29 cellular contexts compared by ENCODE assay signal in genomic region chr6:154594474-154595198, GRCh38.
"Had no signal": no experiment of that assay in that cellular context is flagged by ENCODE, and none has a peak within 500 bp of the region (broad histone marks: within the 10 kb centered on the region; RNA-seq: fewer than 3 reads in every experiment).

No MANE protein-coding gene starts in this region.

- H3K9me3 ChIP-seq: adrenal gland, breast epithelium, MG63, Peyer's patch, SJCRH30, SK-N-SH had no signal

- DNase-seq: activated CD4-positive, alpha-beta memory T cell treated with anti-CD3 and anti-CD28 coated beads, Interleukin-2, amount 10 ng/mL, durations not matched to agents 7 days and 5 days; activated CD4-positive, alpha-beta T cell treated with anti-CD3 and anti-CD28 coated beads for 36 hours; activated CD4-positive, alpha-beta T cell treated with anti-CD3 and anti-CD28 coated beads, Interleukin-2, amount 50 U/mL, for 1 hour; activated gamma-delta T cell; activated naive CD4-positive, alpha-beta T cell treated with anti-CD3 and anti-CD28 coated beads for 36 hours; activated T-cell treated with anti-CD3 and anti-CD28 coated beads for 4 hours; activated T-cell treated with anti-CD3 and anti-CD28 coated beads, Interleukin-2, amount 50 U/mL, for 48 hours; adrenal gland; aorta; caudate nucleus; MG63; MV-4-11; NCI-H1092 treated with DMSO at 0.1 percent for 48 hours; NCI-H1417 treated with DMSO at 0.1 percent for 48 hours; NCI-H1694; NCI-H2029; NCI-H345; NCI-H510A; NCI-H69; NK-92 treated with Interleukin-12 subunit alpha and Interleukin-12 subunit beta, amount 100 ng/mL, for 24 hours; Peyer's patch; Right ventricle myocardium superior; SJCRH30; SK-N-SH; T-helper 1 cell had no signal

- ATAC-seq: activated CD4-positive, alpha-beta T cell treated with anti-CD3 and anti-CD28 coated beads for 36 hours; activated T-helper 17 cell treated with anti-CD3 and anti-CD28 coated beads, Interleukin-2, amount 50 U/mL, for 72 hours had no signal

- H3K36me3 ChIP-seq: adrenal gland, breast epithelium, MG63, Peyer's patch, SJCRH30 had no signal

- H3K27ac ChIP-seq: adrenal gland, breast epithelium, RWPE1, SJCRH30, VCaP had no signal

- H3K4me1 ChIP-seq: adrenal gland, breast epithelium had no signal

- H3K27me3 ChIP-seq: adrenal gland, breast epithelium, MG63, Peyer's patch, SJCRH30 had no signal

- H3K4me3 ChIP-seq: adrenal gland, breast epithelium, MG63, Peyer's patch, SJCRH30 had no signal

- H3K9ac ChIP-seq: SK-N-SH had no signal

- H3K4me2 ChIP-seq: SK-N-SH had no signal
